Comparison of ENCODE assay signal across 12 cellular contexts in the genomic region with DNA sequence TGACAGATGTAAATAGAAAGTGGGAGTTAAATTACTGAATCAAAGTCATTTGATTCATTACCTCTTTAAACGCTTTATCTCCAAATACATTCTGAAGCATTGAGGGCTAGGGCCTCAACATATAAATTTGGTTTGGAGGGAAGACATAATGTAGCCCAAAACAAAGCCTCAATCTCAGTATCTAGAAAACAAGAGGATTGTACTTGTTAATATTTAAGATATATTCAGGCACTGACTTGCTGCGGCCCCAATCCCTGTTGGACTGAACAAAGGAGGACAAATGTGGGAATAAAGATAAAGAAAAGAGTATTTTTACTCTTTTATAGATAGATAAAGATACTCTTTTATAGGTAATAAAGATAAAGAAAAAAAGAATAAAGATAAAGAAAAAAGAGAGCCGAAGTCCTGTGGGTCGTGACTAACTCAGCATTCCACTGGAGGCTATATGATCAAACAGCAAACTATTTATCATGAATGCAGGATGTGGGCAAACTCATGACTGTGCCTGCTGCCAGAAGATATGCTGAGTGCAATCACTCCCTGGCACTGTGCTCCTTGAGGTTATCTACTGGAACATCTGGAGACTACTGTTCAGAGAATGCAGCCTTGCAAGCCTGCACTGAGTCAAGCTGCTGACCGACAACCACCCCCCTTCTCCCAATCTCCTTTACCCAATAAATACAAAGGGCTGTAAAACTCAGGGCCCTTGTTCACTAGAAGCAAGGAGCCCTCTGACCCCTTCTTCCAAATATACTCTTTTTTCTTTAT. TPM values are rescaled to one million over a fixed set of nuclear protein-coding genes. Genes with fewer than 3 reads are reported as not detected.
A peak's percentile ranks its signal among the peaks of the same experiment; 100 is the strongest.
DNase-seq lines count a peak whose midpoint lies in the region; ATAC-seq lines count a peak whose summit lies in the region.
"Had no signal": no experiment of that assay in that cellular context is flagged by ENCODE, and none has a peak within 500 bp of the region (broad histone marks: within the 10 kb centered on the region; RNA-seq: fewer than 3 reads in every experiment).

No MANE protein-coding gene starts in this region.

- peak; percentile 17 for DNase-seq in Caki2 (ENCODE audit: low read depth)
- peak; percentile 98 for DNase-seq in NCI-H226
- peak; percentile 42 for DNase-seq in dedifferentiated amniotic fluid mesenchymal stem cell (ENCODE audit: extremely low spot score)
- no peak for DNase-seq in activated CD8-positive, alpha-beta T cell treated with anti-CD3 and anti-CD28 coated beads, Interleukin-2, amount 10 ng/mL, durations not matched to agents 7 days and 5 days
- no peak for DNase-seq in head of caudate nucleus
- DNase-seq: DMS153, hippocampal formation had no signal

- POLR2A ChIA-PET in activated CD8-positive, alpha-beta T cell treated with anti-CD3 and anti-CD28 coated beads, Interleukin-2, amount 10 ng/mL, durations not matched to agents 7 days and 5 days (lab: Charles Lee) = no interaction called here

- H2AFZ ChIP-seq in neuron (ENCODE audit: low read depth, low read length) = peak overlapping the region; percentile 51

- no peak overlapping the region for H3K27ac Mint-ChIP-seq in activated CD8-positive, alpha-beta T cell treated with anti-CD3 and anti-CD28 coated beads, Interleukin-2, amount 10 ng/mL, durations not matched to agents 7 days and 5 days

- no peaks in the 10 kb centered on the region for H3K36me3 ChIP-seq in neuron (ENCODE audit: insufficient read depth, low read length)

- intact Hi-C loops in head of caudate nucleus (cut with DNase I) = no loop called here

- H3K27me3 Mint-ChIP-seq in activated CD8-positive, alpha-beta T cell treated with anti-CD3 and anti-CD28 coated beads, Interleukin-2, amount 10 ng/mL, durations not matched to agents 7 days and 5 days (ENCODE audit: low read depth) = peaks cover 16% of the 10 kb centered on the region

- H3K4me1 Mint-ChIP-seq in activated CD8-positive, alpha-beta T cell treated with anti-CD3 and anti-CD28 coated beads, Interleukin-2, amount 10 ng/mL, durations not matched to agents 7 days and 5 days (ENCODE audit: low read depth) = no peaks in the 10 kb centered on the region

- H3K9me3 Mint-ChIP-seq in activated CD8-positive, alpha-beta T cell treated with anti-CD3 and anti-CD28 coated beads, Interleukin-2, amount 10 ng/mL, durations not matched to agents 7 days and 5 days (ENCODE audit: insufficient read depth) = no peaks in the 10 kb centered on the region

- in situ Hi-C loops in Caki2 (cut with HindIII; ENCODE audit: low pct_unique_long_range_greater_than_20kb, low sequenced_read_pairs) = no loop called here

- no peak for ATAC-seq in HG03095 (IDR thresholded peaks at IDR 0.05; ENCODE audit: unreplicated experiment)
- no peak for ATAC-seq in HG03442 (IDR thresholded peaks at IDR 0.05; ENCODE audit: unreplicated experiment)
- no peak for ATAC-seq in activated CD8-positive, alpha-beta T cell treated with anti-CD3 and anti-CD28 coated beads, Interleukin-2, amount 10 ng/mL, durations not matched to agents 7 days and 5 days
- ATAC-seq: activated CD4-positive, CD25-positive, alpha-beta regulatory T cell treated with anti-CD3 and anti-CD28 coated beads, Interleukin-2, amount 50 U/mL, for 24 hours had no signal

- H3K9me3 ChIP-seq in neuron (ENCODE audit: low read length) = no peaks in the 10 kb centered on the region

- no peak overlapping the region for H3K4me3 Mint-ChIP-seq in activated CD8-positive, alpha-beta T cell treated with anti-CD3 and anti-CD28 coated beads, Interleukin-2, amount 10 ng/mL, durations not matched to agents 7 days and 5 days
- H3K4me3 Mint-ChIP-seq: neural crest cell had no signal

- no peak overlapping the region for H3K4me3 ChIP-seq in neuron (ENCODE audit: low read length)

- no peaks in the 10 kb centered on the region for H3K27me3 ChIP-seq in neuron (ENCODE audit: insufficient read depth, low read length)

- H3K4me1 ChIP-seq in neuron (ENCODE audit: insufficient read depth, low read length) = peaks cover 9% of the 10 kb centered on the region

- H3K36me3 Mint-ChIP-seq in activated CD8-positive, alpha-beta T cell treated with anti-CD3 and anti-CD28 coated beads, Interleukin-2, amount 10 ng/mL, durations not matched to agents 7 days and 5 days (ENCODE audit: low read depth) = no peaks in the 10 kb centered on the region

- CTCF ChIA-PET in activated CD8-positive, alpha-beta T cell treated with anti-CD3 and anti-CD28 coated beads, Interleukin-2, amount 10 ng/mL, durations not matched to agents 7 days and 5 days (lab: Charles Lee) = no interaction called here

RNA-seq across cellular contexts. Expression of a gene that starts 6.9 kb away (rescaled TPM):
- total RNA-seq in Caki2 (2014; rRNA removed; shearing (Covaris generic); ENCODE audit: low replicate concordance) = not detected in 2 replicates
- total RNA-seq in activated CD8-positive, alpha-beta T cell treated with anti-CD3 and anti-CD28 coated beads, Interleukin-2, amount 10 ng/mL, durations not matched to agents 7 days and 5 days = not detected
- total RNA-seq: neural crest cell had no signal

RNA-seq across cellular contexts. Expression of a gene that starts 37.9 kb away (rescaled TPM):
- 6.5 and 7.4 TPM in 2 replicates for total RNA-seq in Caki2 (2014; rRNA removed; shearing (Covaris generic); ENCODE audit: low replicate concordance)
- 10 to 100 TPM; 47.8 to 49.9 TPM for total RNA-seq in activated CD8-positive, alpha-beta T cell treated with anti-CD3 and anti-CD28 coated beads, Interleukin-2, amount 10 ng/mL, durations not matched to agents 7 days and 5 days

RNA-seq across cellular contexts. Expression of a gene that starts 48.5 kb away (rescaled TPM):
- total RNA-seq in Caki2 (2014; rRNA removed; shearing (Covaris generic); ENCODE audit: low replicate concordance) = 16.0 and 28.4 TPM in 2 replicates
- total RNA-seq in activated CD8-positive, alpha-beta T cell treated with anti-CD3 and anti-CD28 coated beads, Interleukin-2, amount 10 ng/mL, durations not matched to agents 7 days and 5 days = 100 to 1,000 TPM; 101 to 105 TPM

Comparison
In these comparisons a context has a peak if more than half of its experiments do, and no peak if none do; other contexts are left out.
1. DNase-seq: peak in Caki2 (single experiment), NCI-H226 (single experiment) and dedifferentiated amniotic fluid mesenchymal stem cell (single experiment); none in activated CD8-positive, alpha-beta T cell treated with anti-CD3 and anti-CD28 coated beads, Interleukin-2, amount 10 ng/mL, durations not matched to agents 7 days and 5 days (single experiment) and head of caudate nucleus (0 of 42).